In genomic region chr2:95414015-95414594, GRCh38 we compare ENCODE assay signal across 8 cellular contexts. TPM values are rescaled to one million over a fixed set of nuclear protein-coding genes. Genes with fewer than 3 reads are reported as not detected.
A peak's percentile ranks its signal among the peaks of the same experiment; 100 is the strongest.
DNase-seq lines count a peak whose midpoint lies in the region; ATAC-seq and FAIRE-seq lines count a peak whose summit lies in the region.
"Not testable (repeated sequence)": the region's sequence is repeated elsewhere in the genome, so short reads cannot be mapped to it uniquely, and the experiment has no call there.

No MANE protein-coding gene starts in this region.

- not testable (repeated sequence) for H3K27ac ChIP-seq in trophoblast cell (ENCODE audit: low read depth, low read length)

- H3K9ac ChIP-seq in adipocyte (ENCODE audit: low read length); trophoblast cell (ENCODE audit: low read length): not testable (repeated sequence)

- not testable (repeated sequence) for H3K4me1 ChIP-seq in adipocyte (ENCODE audit: control insufficient read depth, insufficient read depth, low read length); trophoblast cell (ENCODE audit: control insufficient read depth in 1 of 2, insufficient read depth in 2 of 2, low read length in 2 of 2)

- not testable (repeated sequence) for H2BK5ac ChIP-seq in trophoblast cell (ENCODE audit: low read depth, low read length, poor library complexity)

- not testable (repeated sequence) for H2BK120ac ChIP-seq in trophoblast cell (ENCODE audit: insufficient read depth, low read length, poor library complexity)

- not testable (repeated sequence) for H3K79me2 ChIP-seq in trophoblast cell (ENCODE audit: control insufficient read depth, insufficient read depth, low read length, poor library complexity)

- H3K27me3 ChIP-seq in adipocyte (replicated peaks; ENCODE audit: control insufficient read depth, insufficient read depth, low read length); trophoblast cell (ENCODE audit: insufficient read depth, low read length): not testable (repeated sequence)

- H3K4me3 Mint-ChIP-seq in T-helper 2 cell treated with Interferon-gamma antibody and Interleukin-4, amounts not matched to agents 5 μg/mL and 100 μg/mL, for 36 hours, result not testable (repeated sequence)

- H3K36me3 Mint-ChIP-seq in T-helper 2 cell treated with Interferon-gamma antibody and Interleukin-4, amounts not matched to agents 5 μg/mL and 100 μg/mL, for 36 hours (ENCODE audit: low read depth), result not testable (repeated sequence)

- H4K8ac ChIP-seq in trophoblast cell (ENCODE audit: low read depth, low read length), result not testable (repeated sequence)

- not testable (repeated sequence) for H3K23ac ChIP-seq in trophoblast cell (ENCODE audit: low read length)

- DNase-seq in NCI-H2029 treated with DMSO at 0.1 percent for 48 hours (lab: John Stamatoyannopoulos, UW) (peak; percentile 35), adipocyte (ENCODE audit: low read depth) (peak; percentile 90), Right ventricle myocardium superior (peak; percentile 90), trophoblast cell (peak; percentile 71 to 86), urothelium cell line (ENCODE audit: low spot score) (peak; percentile 67)
- DNase-seq in T-helper 2 cell treated with Interferon-gamma antibody and Interleukin-4, amounts not matched to agents 5 μg/mL and 100 μg/mL, for 36 hours (ENCODE audit: low spot score), result peak; percentile 45

- not testable (repeated sequence) for H3K36me3 ChIP-seq in adipocyte (ENCODE audit: control insufficient read depth, insufficient read depth, low read length, severe bottlenecking); trophoblast cell (ENCODE audit: control insufficient read depth in 1 of 2, insufficient read depth in 2 of 2, low read length in 2 of 2)

- not testable (repeated sequence) for H3K4ac ChIP-seq in trophoblast cell (ENCODE audit: low read depth, low read length)

- ATAC-seq in GM18502 (IDR thresholded peaks at IDR 0.05; ENCODE audit: poor library complexity, unreplicated experiment) (peak; percentile 83), HG02943 (IDR thresholded peaks at IDR 0.05; ENCODE audit: low read depth, unreplicated experiment) (peak; percentile 81), Right ventricle myocardium superior (ENCODE audit: poor library complexity) (peak; percentile 98)

- intact Hi-C loops in Right ventricle myocardium superior (cut with DNase I), result loop anchor here (5.0 kb wide), 1 partner anchor 313 kb away; no protein-coding TSS in a partner anchor

- H3K27ac Mint-ChIP-seq in T-helper 2 cell treated with Interferon-gamma antibody and Interleukin-4, amounts not matched to agents 5 μg/mL and 100 μg/mL, for 36 hours, result not testable (repeated sequence)

- not testable (repeated sequence) for H3K4me1 Mint-ChIP-seq in T-helper 2 cell treated with Interferon-gamma antibody and Interleukin-4, amounts not matched to agents 5 μg/mL and 100 μg/mL, for 36 hours (ENCODE audit: low read depth)

- not testable (repeated sequence) for H3K18ac ChIP-seq in trophoblast cell (ENCODE audit: low read length)

- not testable (repeated sequence) for H2AFZ ChIP-seq in trophoblast cell (ENCODE audit: insufficient read depth, low read length, poor library complexity)

- not testable (repeated sequence) for H3K14ac ChIP-seq in trophoblast cell (ENCODE audit: low read length)

- not testable (repeated sequence) for H2AK5ac ChIP-seq in trophoblast cell (ENCODE audit: low read length)

- H3K9me3 ChIP-seq in adipocyte (ENCODE audit: control insufficient read depth, low read length); trophoblast cell (ENCODE audit: insufficient read depth, low read depth, low read length): not testable (repeated sequence)

- FAIRE-seq in urothelium cell line (lab: Jason Lieb, UNC), result not testable (repeated sequence)

- H4K91ac ChIP-seq in trophoblast cell (ENCODE audit: low read depth, low read length), result not testable (repeated sequence)

- not testable (repeated sequence) for H3K27me3 Mint-ChIP-seq in T-helper 2 cell treated with Interferon-gamma antibody and Interleukin-4, amounts not matched to agents 5 μg/mL and 100 μg/mL, for 36 hours (ENCODE audit: low read depth)

- H2BK12ac ChIP-seq in trophoblast cell (ENCODE audit: low read length), result not testable (repeated sequence)

- H3K9me3 Mint-ChIP-seq in T-helper 2 cell treated with Interferon-gamma antibody and Interleukin-4, amounts not matched to agents 5 μg/mL and 100 μg/mL, for 36 hours, result not testable (repeated sequence)

- H3K4me2 ChIP-seq in trophoblast cell (ENCODE audit: low read length), result not testable (repeated sequence)

- H4K12ac ChIP-seq in trophoblast cell (ENCODE audit: low read depth, low read length), result not testable (repeated sequence)

- H3K79me1 ChIP-seq in trophoblast cell (ENCODE audit: low read length), result not testable (repeated sequence)

- H3K4me3 ChIP-seq in adipocyte (ENCODE audit: low read length); trophoblast cell (ENCODE audit: low read depth, low read length): not testable (repeated sequence)

- WGBS in trophoblast cell (ENCODE audit: extremely low coverage, insufficient coverage, insufficient read length), result no CpG with 5 or more reads among the region's 9 CpGs

RNA-seq across cellular contexts. Expression of gene FAHD2A, which starts 11.6 kb away (rescaled TPM):
- total RNA-seq in Right ventricle myocardium superior, result 39.9 TPM
- polyA plus RNA-seq in trophoblast cell (2013), result 9.6 and 10.0 TPM in 2 replicates

Comparison
In these comparisons a context has a peak if more than half of its experiments do, and no peak if none do; other contexts are left out.
1. DNase-seq: peak in every context shown above with its lines; median percentile 90 in adipocyte; 90 in Right ventricle myocardium superior; 78 in trophoblast cell; 67 in urothelium cell line; 45 in T-helper 2 cell treated with Interferon-gamma antibody and Interleukin-4, amounts not matched to agents 5 μg/mL and 100 μg/mL, for 36 hours; 35 in NCI-H2029 treated with DMSO at 0.1 percent for 48 hours.